ENCODE assay signal across 8 cellular contexts in genomic region chr1:103525114-103525606, GRCh38. TPM values are rescaled to one million over a fixed set of nuclear protein-coding genes. Genes with fewer than 3 reads are reported as not detected.
A peak's percentile ranks its signal among the peaks of the same experiment; 100 is the strongest.
DNase-seq lines count a peak whose midpoint lies in the region; ATAC-seq, FAIRE-seq and TF ChIP-seq lines count a peak whose summit lies in the region.

No MANE protein-coding gene starts in this region.

- TF ChIP-seq POLR2A in body of pancreas (IDR thresholded peaks at IDR 0.05): no peak

- no peak for FAIRE-seq in small intestine (lab: Jason Lieb, UNC)

- no peaks in the 10 kb centered on the region for H3K9me3 ChIP-seq in body of pancreas
- no peaks in the 10 kb centered on the region for H3K9me3 ChIP-seq in small intestine (ENCODE audit: control insufficient read depth, low read depth)

- H3K27me3 ChIP-seq in body of pancreas (no peaks in the 10 kb centered on the region), small intestine (ENCODE audit: control insufficient read depth in 2 of 2, insufficient read depth in 2 of 2, low read length in 2 of 2) (no peaks in the 10 kb centered on the region)

- intact Hi-C loops in body of pancreas (cut with DNase I): no loop called here

- H3K4me1 ChIP-seq in body of pancreas: peaks cover 30% of the 10 kb centered on the region
- peaks cover 4 to 5% of the 10 kb centered on the region in 2 donors for H3K4me1 ChIP-seq in small intestine (ENCODE audit: control insufficient read depth in 2 of 2, insufficient read depth in 1 of 2, low read depth in 1 of 2, low read length in 1 of 2)

- TF ChIP-seq CTCF in body of pancreas (IDR thresholded peaks at IDR 0.05): no peak

- ATAC-seq in GM19351 (IDR thresholded peaks at IDR 0.05; ENCODE audit: unreplicated experiment) (peak; percentile 48), HG03175 (IDR thresholded peaks at IDR 0.05; ENCODE audit: unreplicated experiment) (peak; percentile 46), body of pancreas (peak; percentile 77)

- H3K27ac ChIP-seq in body of pancreas: peak overlapping the region in 3 of 4 donors; percentile 44 to 64 (median 47)
- H3K27ac ChIP-seq in small intestine (ENCODE audit: low read depth in 1 of 2, low read length in 1 of 2): peak overlapping the region in 1 of 2 donors; percentile 41

- no peaks in the 10 kb centered on the region for H3K36me3 ChIP-seq in body of pancreas (replicated peaks in 1 of 2; ENCODE audit: insufficient read depth in 1 of 2, low read depth in 2 of 2)
- H3K36me3 ChIP-seq in small intestine (ENCODE audit: control insufficient read depth in 2 of 2, insufficient read depth in 2 of 2, low read length in 2 of 2): peaks cover 0 to 4% of the 10 kb centered on the region in 2 donors

- DNase-seq in DMS 273 treated with DMSO at 0.1 percent for 48 hours (lab: John Stamatoyannopoulos, UW): peak; percentile 4
- peak; percentile 24 to 50 for DNase-seq in NOMO-1 (lab: John Stamatoyannopoulos, UW; ENCODE audit: unreplicated experiment in 2 of 2)
- DNase-seq in body of pancreas: peak in 2 of 4 donors; percentile 7 to 82
- peak; percentile 74 for DNase-seq in iPS-NIHi11 (ENCODE audit: low spot score)
- DNase-seq in small intestine: peak; percentile 74
- DNase-seq in NCI-H1436 (lab: John Stamatoyannopoulos, UW): no peak

- H3K4me3 ChIP-seq in body of pancreas (no peak overlapping the region), small intestine (ENCODE audit: low read depth in 1 of 2, low read length in 2 of 2) (peak overlapping the region in 1 of 2 donors; percentile 35)

- 2% methylated on average over 12 to 33 of the region's 34 CpGs for WGBS in body of pancreas, 2 donors
- 1 to 6% (median 4%) methylated on average over 8 to 25 of the region's 34 CpGs for WGBS in small intestine, 3 donors

RNA-seq across cellular contexts. Expression of gene RNPC3, which starts 0.3 kb away (rescaled TPM):
- 10 to 100 TPM; 42.3 to 74.2 TPM for total RNA-seq in body of pancreas
- 1 to 10 TPM; 3.1 to 7.7 (median 7.0) TPM for polyA plus RNA-seq in small intestine

RNA-seq across cellular contexts. Expression of gene AMY2B, which starts 46.2 kb away (rescaled TPM):
- total RNA-seq in body of pancreas: 1,000 to 10,000 TPM in 1 of 2 donors, 100 to 1,000 TPM in 1; 894 to 1,483 TPM
- 10 to 100 TPM in 2 of 3 donors, 1 to 10 TPM in 1; 5.7 to 33.3 (median 19.2) TPM for polyA plus RNA-seq in small intestine
